In the genomic region with DNA sequence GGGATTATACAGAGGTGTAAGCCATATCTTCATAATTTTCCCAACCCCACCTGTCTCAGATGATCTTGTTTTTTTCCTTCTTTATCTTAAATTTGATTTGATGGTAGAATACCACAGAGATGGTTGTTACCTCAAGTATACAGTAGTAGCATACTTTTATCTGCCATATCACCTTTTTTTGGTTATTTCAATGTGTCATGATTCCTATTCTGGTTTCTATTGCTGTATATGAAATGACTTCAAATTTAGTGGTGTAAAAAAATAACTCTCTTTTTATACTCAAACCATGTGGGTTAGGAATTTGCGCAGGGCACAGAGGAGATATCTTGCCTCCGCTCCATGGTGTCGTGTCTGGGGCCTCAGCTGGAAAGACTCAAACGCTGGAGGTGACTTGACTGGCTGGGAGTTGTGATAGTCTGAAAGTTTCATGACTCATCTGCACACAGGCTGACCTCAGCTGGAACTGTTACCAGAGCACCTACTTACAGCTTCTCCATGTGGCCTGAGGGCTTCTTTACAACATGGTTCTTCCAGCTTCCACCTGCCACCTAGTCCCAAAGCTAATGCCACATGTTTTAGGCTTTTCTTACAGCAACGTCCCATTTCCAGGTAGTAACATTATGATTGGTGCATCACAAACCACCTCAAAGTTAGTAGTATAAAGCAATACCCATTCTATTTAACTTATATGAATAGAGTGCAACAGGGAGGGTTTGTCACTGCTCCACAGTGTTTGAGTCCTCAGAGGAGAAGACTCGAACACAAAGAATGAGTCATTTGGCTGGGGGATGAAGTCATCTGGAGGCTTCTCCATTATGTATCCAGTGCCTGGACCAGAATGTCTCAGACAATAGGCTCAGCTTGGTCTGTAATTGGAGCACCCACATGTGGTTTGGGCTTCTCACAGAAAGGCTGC, we compare ENCODE assay signal across 12 cellular contexts.
A peak's percentile ranks its signal among the peaks of the same experiment; 100 is the strongest.
DNase-seq lines count a peak whose midpoint lies in the region; ATAC-seq, FAIRE-seq and TF ChIP-seq lines count a peak whose summit lies in the region.
"Had no signal": no experiment of that assay in that cellular context is flagged by ENCODE, and none has a peak within 500 bp of the region (broad histone marks: within the 10 kb centered on the region; RNA-seq: fewer than 3 reads in every experiment).

No MANE protein-coding gene starts in this region.

- H3K9me1 ChIP-seq in K562 (ENCODE audit: control insufficient read depth, insufficient read depth, low read length): no peaks in the 10 kb centered on the region

- peak; percentile 91 for ATAC-seq in activated CD4-positive, alpha-beta T cell treated with anti-CD3 and anti-CD28 coated beads for 36 hours
- ATAC-seq in K562 (peak; percentile 96), psoas muscle (peak in 3 of 4 donors; percentile 36 to 68 (median 60)), natural killer cell (no peak)
- ATAC-seq: gastrocnemius medialis had no signal

- TF ChIP-seq EP300 in K562 (IDR thresholded peaks at IDR 0.05; ENCODE audit: low read length): peak; percentile 50; the same call in 1 of the 2 replicates

- no peak for TF ChIP-seq POLR2A in K562 (conservative IDR thresholded peaks at IDR 0.05)

- no peaks in the 10 kb centered on the region for H3K36me3 Mint-ChIP-seq in activated CD4-positive, alpha-beta T cell treated with anti-CD3 and anti-CD28 coated beads for 36 hours (ENCODE audit: low read depth)
- H3K36me3 Mint-ChIP-seq in glutamatergic neuron (ENCODE audit: unreplicated experiment): no peaks in the 10 kb centered on the region
- H3K36me3 Mint-ChIP-seq in natural killer cell: no peaks in the 10 kb centered on the region

- H3K27ac Mint-ChIP-seq in activated CD4-positive, alpha-beta T cell treated with anti-CD3 and anti-CD28 coated beads for 36 hours: no peak overlapping the region
- H3K27ac Mint-ChIP-seq in glutamatergic neuron (ENCODE audit: unreplicated experiment) (no peak overlapping the region), natural killer cell (no peak overlapping the region)

- WGBS in K562 (ENCODE audit: insufficient coverage, low coverage, missing lambda C conversion rate): 5% methylated on average over 6 of the region's 6 CpGs
- 71 to 73% (median 71%) methylated on average over 6 of the region's 6 CpGs for WGBS in psoas muscle, 3 donors

- peak overlapping the region; percentile 8 to 52; a peak in 3 of 4 replicates for H3K9ac ChIP-seq in K562 (ENCODE audit: insufficient read depth in 1 of 2, low read depth in 2 of 2, low read length in 2 of 2)

- H4K20me1 ChIP-seq in K562 (replicated peaks; ENCODE audit: control insufficient read depth, insufficient read depth, low read length): no peaks in the 10 kb centered on the region

- H3K9me3 ChIP-seq in K562 (replicated peaks; ENCODE audit: control insufficient read depth, insufficient read depth, low read depth, low read length) (no peaks in the 10 kb centered on the region), psoas muscle (no peaks in the 10 kb centered on the region)
- H3K9me3 ChIP-seq: gastrocnemius medialis, stomach had no signal

- H3K4me3 ChIP-seq in K562 (no peak overlapping the region), psoas muscle (no peak overlapping the region)
- H3K4me3 ChIP-seq: gastrocnemius medialis, stomach had no signal

- POLR2A ChIA-PET in activated CD4-positive, alpha-beta T cell treated with anti-CD3 and anti-CD28 coated beads for 36 hours (lab: Charles Lee): interaction anchor here (0.6 kb wide), 2 partner anchors 245 to 782 kb away, joined by 4 to 5 read pairs; no protein-coding TSS in a partner anchor
- POLR2A ChIA-PET in K562 (lab: Yijun Ruan, JAX): interaction anchor here (1.0 kb wide), 3 partner anchors 17 to 108 kb away, joined by 3 to 4 read pairs (median 4); no protein-coding TSS in a partner anchor

- H3K4me1 ChIP-seq in K562 (replicated peaks in 1 of 2; ENCODE audit: control insufficient read depth in 2 of 2, insufficient read depth in 2 of 2, low read length in 2 of 2) (peaks cover 0 to 13% of the 10 kb centered on the region in 2 experiments; a peak in 3 of 5 replicates), psoas muscle (no peaks in the 10 kb centered on the region)
- H3K4me1 ChIP-seq: gastrocnemius medialis, stomach had no signal

- H3K4me2 ChIP-seq in K562 (ENCODE audit: insufficient read depth, low read length): peak overlapping the region; percentile 62

- CTCF ChIA-PET in activated CD4-positive, alpha-beta T cell treated with anti-CD3 and anti-CD28 coated beads for 36 hours (lab: Charles Lee): no interaction called here
- CTCF ChIA-PET in K562 (lab: Yijun Ruan, JAX; ENCODE audit: low intra/inter-chr PET ratio): no interaction called here

- no peaks in the 10 kb centered on the region for H3K9me3 Mint-ChIP-seq in activated CD4-positive, alpha-beta T cell treated with anti-CD3 and anti-CD28 coated beads for 36 hours (ENCODE audit: low read depth)
- H3K9me3 Mint-ChIP-seq in glutamatergic neuron (ENCODE audit: unreplicated experiment) (no peaks in the 10 kb centered on the region), natural killer cell (no peaks in the 10 kb centered on the region)

- H3K27me3 Mint-ChIP-seq in activated CD4-positive, alpha-beta T cell treated with anti-CD3 and anti-CD28 coated beads for 36 hours: no peaks in the 10 kb centered on the region
- H3K27me3 Mint-ChIP-seq in glutamatergic neuron (ENCODE audit: unreplicated experiment) (peaks cover 2% of the 10 kb centered on the region), natural killer cell (ENCODE audit: low read depth in 2 of 2) (peaks cover 0 to 3% of the 10 kb centered on the region in 2 donors)

- H3K27ac ChIP-seq in K562 (ENCODE audit: extremely low read depth, low read depth, low read length) (peak overlapping the region; percentile 86), psoas muscle (no peak overlapping the region)
- H3K27ac ChIP-seq: C4-2B, gastrocnemius medialis, stomach had no signal

- FAIRE-seq in K562 (lab: Jason Lieb, UNC): peak; percentile 96

- TF ChIP-seq CTCF in K562 (IDR thresholded peaks at IDR 0.05 in 2 of 3, conservative IDR thresholded peaks at IDR 0.05 in 1 of 3; ENCODE audit: insufficient read depth in 2 of 3, low read depth in 1 of 3, low read length in 3 of 3) (no peak), psoas muscle (IDR thresholded peaks at IDR 0.05) (no peak), glutamatergic neuron (IDR thresholded peaks at IDR 0.05; ENCODE audit: partially characterized antibody, unreplicated experiment) (no peak), natural killer cell (IDR thresholded peaks at IDR 0.05) (no peak)

- in situ Hi-C loops in K562 (cut with MboI): no loop called here

- H3K4me3 Mint-ChIP-seq in activated CD4-positive, alpha-beta T cell treated with anti-CD3 and anti-CD28 coated beads for 36 hours: no peak overlapping the region
- H3K4me3 Mint-ChIP-seq in glutamatergic neuron (ENCODE audit: unreplicated experiment): no peak overlapping the region
- no peak overlapping the region for H3K4me3 Mint-ChIP-seq in natural killer cell

- peak; percentile 31 for DNase-seq in activated CD4-positive, alpha-beta T cell treated with anti-CD3 and anti-CD28 coated beads for 36 hours
- DNase-seq in activated CD4-positive, alpha-beta T cell treated with anti-CD3 and anti-CD28 coated beads, Interleukin-2, amount 50 U/mL, for 4 hours: no peak
- DNase-seq in MV-4-11 (lab: John Stamatoyannopoulos, UW) (peak; percentile 39), K562 (ENCODE audit: extremely low read depth in 1 of 4, low spot score in 3 of 4) (peak; percentile 59 to 86 (median 70)), psoas muscle (no peak), glutamatergic neuron (no peak), natural killer cell (no peak), NCI-H1436 (lab: John Stamatoyannopoulos, UW) (no peak)
- DNase-seq: gastrocnemius medialis, occipital lobe, stomach had no signal

- H3K27me3 ChIP-seq in K562 (ENCODE audit: control insufficient read depth in 2 of 2, insufficient read depth in 2 of 2, low read length in 2 of 2): no peaks in the 10 kb centered on the region
- H3K27me3 ChIP-seq in psoas muscle (ENCODE audit: insufficient read depth in 3 of 3, low read length in 2 of 3): no peaks in the 10 kb centered on the region
- H3K27me3 ChIP-seq: gastrocnemius medialis, stomach had no signal

- peak overlapping the region; percentile 92 for H2AFZ ChIP-seq in K562 (ENCODE audit: low read depth, low read length)

- TF ChIP-seq RAD21 in K562 (CRISPR knock-in tag; conservative IDR thresholded peaks at IDR 0.05 in 1 of 2, IDR thresholded peaks at IDR 0.05 in 1 of 2): peak; percentile 5 to 30; a peak in 2 of 4 replicates

- intact Hi-C loops in activated CD4-positive, alpha-beta T cell treated with anti-CD3 and anti-CD28 coated beads for 36 hours (cut with DNase I, micrococcal nuclease): loop anchor here in 1 of 2 experiments (2.0 kb wide), 1 partner anchor 80 kb away; no protein-coding TSS in a partner anchor
- intact Hi-C loops in K562 (cut with micrococcal nuclease) (loop anchor here (1.0 kb wide), 1 partner anchor 82 kb away; the partner anchor contains the start of gene XPO1), psoas muscle (cut with DNase I) (no loop called here), natural killer cell (cut with micrococcal nuclease) (no loop called here)

- peaks cover 6% of the 10 kb centered on the region for H3K4me1 Mint-ChIP-seq in activated CD4-positive, alpha-beta T cell treated with anti-CD3 and anti-CD28 coated beads for 36 hours
- H3K4me1 Mint-ChIP-seq in glutamatergic neuron (ENCODE audit: low read depth, unreplicated experiment) (no peaks in the 10 kb centered on the region), natural killer cell (no peaks in the 10 kb centered on the region)

- H3K79me2 ChIP-seq in K562 (ENCODE audit: control insufficient read depth, insufficient read depth, low read length): no peaks in the 10 kb centered on the region

- BruUV-seq in K562 (replicated peaks; lab: Mats Ljungman, UMichigan): no TSS peak

- no peaks in the 10 kb centered on the region for H3K36me3 ChIP-seq in K562 (ENCODE audit: control insufficient read depth, insufficient read depth, low read length)
- no peaks in the 10 kb centered on the region for H3K36me3 ChIP-seq in psoas muscle (ENCODE audit: insufficient read depth in 1 of 2, low read depth in 1 of 2)
- H3K36me3 ChIP-seq: gastrocnemius medialis, stomach had no signal

TF ChIP-seq in K562, 482 proteins besides CTCF, POLR2A, EP300 and RAD21 (continues in another document):
- TF ChIP-seq KLF16 (IDR thresholded peaks at IDR 0.05) (no peak), ZNF431 (CRISPR knock-in tag; IDR thresholded peaks at IDR 0.05) (no peak), BRD4 (IDR thresholded peaks at IDR 0.05) (no peak), ERF (CRISPR knock-in tag; IDR thresholded peaks at IDR 0.05) (no peak), ETV5 (CRISPR knock-in tag; IDR thresholded peaks at IDR 0.05; ENCODE audit: low read depth) (no peak), KDM5B (IDR thresholded peaks at IDR 0.05; ENCODE audit: insufficient replicate concordance, low read depth, low read length) (no peak), THAP7 (CRISPR knock-in tag; IDR thresholded peaks at IDR 0.05) (no peak)

Comparison
In these comparisons a context has a peak if more than half of its experiments do, and no peak if none do; other contexts are left out.
1. DNase-seq: peak in activated CD4-positive, alpha-beta T cell treated with anti-CD3 and anti-CD28 coated beads for 36 hours (single experiment), MV-4-11 (single experiment) and K562 (4 of 4); none in activated CD4-positive, alpha-beta T cell treated with anti-CD3 and anti-CD28 coated beads, Interleukin-2, amount 50 U/mL, for 4 hours (0 of 2), psoas muscle (0 of 2), glutamatergic neuron (single experiment), natural killer cell (single experiment) and NCI-H1436 (single experiment).
2. ATAC-seq: peak in activated CD4-positive, alpha-beta T cell treated with anti-CD3 and anti-CD28 coated beads for 36 hours (single experiment), K562 (single experiment) and psoas muscle (3 of 4); none in natural killer cell (0 of 3).